In genomic region chr3:98980915-98981596, GRCh38 we compare ENCODE assay signal across 8 cellular contexts.
A peak's percentile ranks its signal among the peaks of the same experiment; 100 is the strongest.
DNase-seq lines count a peak whose midpoint lies in the region; ATAC-seq and TF ChIP-seq lines count a peak whose summit lies in the region.

No MANE protein-coding gene starts in this region.

- no peak overlapping the region for H3K27ac ChIP-seq in dorsolateral prefrontal cortex

- in situ Hi-C loops in astrocyte of the spinal cord (cut with HindIII; ENCODE audit: low sequenced_read_pairs) = no loop called here

- H3K9me3 Mint-ChIP-seq in chondrocyte (ENCODE audit: low read depth) = no peaks in the 10 kb centered on the region

- DNase-seq in AG20443 (ENCODE audit: low spot score) (peak; percentile 54), astrocyte of the spinal cord (ENCODE audit: low read depth, low spot score) (peak; percentile 90), chondrocyte (ENCODE audit: low spot score) (no peak), dorsolateral prefrontal cortex (no peak), DMS114 treated with DMSO at 0.1 percent for 48 hours (lab: John Stamatoyannopoulos, UW; ENCODE audit: unreplicated experiment) (no peak), AML-193 (lab: John Stamatoyannopoulos, UW) (no peak)

- H3K27me3 ChIP-seq in dorsolateral prefrontal cortex = no peaks in the 10 kb centered on the region

- no peaks in the 10 kb centered on the region for H3K36me3 Mint-ChIP-seq in chondrocyte (ENCODE audit: low read depth)

- H3K4me1 Mint-ChIP-seq in chondrocyte (ENCODE audit: low read depth) = peaks cover 55% of the 10 kb centered on the region

- ATAC-seq in GM19397 (IDR thresholded peaks at IDR 0.05; ENCODE audit: unreplicated experiment) (peak; percentile 78), HG03135 (IDR thresholded peaks at IDR 0.05; ENCODE audit: unreplicated experiment) (peak; percentile 81)

- intact Hi-C loops in dorsolateral prefrontal cortex (cut with DNase I) = no loop called here

- H3K27me3 Mint-ChIP-seq in chondrocyte (ENCODE audit: low read depth) = no peaks in the 10 kb centered on the region

- H3K27ac Mint-ChIP-seq in chondrocyte (ENCODE audit: unreplicated experiment) = no peak overlapping the region

- no peak overlapping the region for H3K4me3 Mint-ChIP-seq in chondrocyte (ENCODE audit: unreplicated experiment)

- no peak for TF ChIP-seq CTCF in astrocyte of the spinal cord (IDR thresholded peaks at IDR 0.05; ENCODE audit: low read depth, low read length)
- TF ChIP-seq CTCF in chondrocyte (IDR thresholded peaks at IDR 0.05) = no peak
- TF ChIP-seq CTCF in dorsolateral prefrontal cortex (IDR thresholded peaks at IDR 0.05 in 54 of 56, conservative IDR thresholded peaks at IDR 0.05 in 2 of 56; ENCODE audit: low read depth in 1 of 56, partially characterized antibody in 56 of 56) = no peak

- H3K4me3 ChIP-seq in astrocyte of the spinal cord (ENCODE audit: low read depth, low read length) (peak overlapping the region; percentile 38), dorsolateral prefrontal cortex (no peak overlapping the region)

Comparison
In these comparisons a context has a peak if more than half of its experiments do, and no peak if none do; other contexts are left out.
1. DNase-seq: peak in AG20443 (single experiment) and astrocyte of the spinal cord (single experiment); none in chondrocyte (single experiment), dorsolateral prefrontal cortex (0 of 10), DMS114 treated with DMSO at 0.1 percent for 48 hours (single experiment) and AML-193 (0 of 2).